1 cellular context compared by ENCODE assay signal in genomic region chr9:116687074-116687761, GRCh38.
TF ChIP-seq lines count a peak whose summit lies in the region.

A gene with protein sequence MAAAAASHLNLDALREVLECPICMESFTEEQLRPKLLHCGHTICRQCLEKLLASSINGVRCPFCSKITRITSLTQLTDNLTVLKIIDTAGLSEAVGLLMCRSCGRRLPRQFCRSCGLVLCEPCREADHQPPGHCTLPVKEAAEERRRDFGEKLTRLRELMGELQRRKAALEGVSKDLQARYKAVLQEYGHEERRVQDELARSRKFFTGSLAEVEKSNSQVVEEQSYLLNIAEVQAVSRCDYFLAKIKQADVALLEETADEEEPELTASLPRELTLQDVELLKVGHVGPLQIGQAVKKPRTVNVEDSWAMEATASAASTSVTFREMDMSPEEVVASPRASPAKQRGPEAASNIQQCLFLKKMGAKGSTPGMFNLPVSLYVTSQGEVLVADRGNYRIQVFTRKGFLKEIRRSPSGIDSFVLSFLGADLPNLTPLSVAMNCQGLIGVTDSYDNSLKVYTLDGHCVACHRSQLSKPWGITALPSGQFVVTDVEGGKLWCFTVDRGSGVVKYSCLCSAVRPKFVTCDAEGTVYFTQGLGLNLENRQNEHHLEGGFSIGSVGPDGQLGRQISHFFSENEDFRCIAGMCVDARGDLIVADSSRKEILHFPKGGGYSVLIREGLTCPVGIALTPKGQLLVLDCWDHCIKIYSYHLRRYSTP (plus strand): TSS chr9:116687305. CDS start chr9:116697743, 10,438 bp downstream.

TF ChIP-seq in HEK293, 187 proteins besides CTCF, POLR2A, EP300 and RAD21 (continued from another document and continues in another):
- TF ChIP-seq HOXA7 (CRISPR knock-in tag; IDR thresholded peaks at IDR 0.05; ENCODE audit: borderline replicate concordance) (no peak), ZNF146 (tag by site-specific recombination; IDR thresholded peaks at IDR 0.05) (no peak), SCRT1 (tag by site-specific recombination; IDR thresholded peaks at IDR 0.05; ENCODE audit: borderline replicate concordance) (no peak), ZNF350 (tag by site-specific recombination; IDR thresholded peaks at IDR 0.05) (no peak), GLI2 (tag by site-specific recombination; IDR thresholded peaks at IDR 0.05; ENCODE audit: borderline replicate concordance, low read depth) (no peak), ZNF354C (tag by site-specific recombination; IDR thresholded peaks at IDR 0.05; ENCODE audit: borderline replicate concordance, low read depth) (no peak), TCF7L2 (IDR thresholded peaks at IDR 0.05; ENCODE audit: borderline replicate concordance, low read depth, low read length) (no peak), ZNF610 (tag by site-specific recombination; IDR thresholded peaks at IDR 0.05; ENCODE audit: borderline replicate concordance) (no peak), KLF7 (tag by site-specific recombination; IDR thresholded peaks at IDR 0.05; ENCODE audit: borderline replicate concordance) (no peak), ZNF624 (tag by site-specific recombination; IDR thresholded peaks at IDR 0.05) (no peak), ZNF211 (tag by site-specific recombination; IDR thresholded peaks at IDR 0.05; ENCODE audit: low read depth) (no peak), YY1 (tag by site-specific recombination; IDR thresholded peaks at IDR 0.05) (no peak), ZNF362 (tag by site-specific recombination; IDR thresholded peaks at IDR 0.05) (no peak), ZNF629 (tag by site-specific recombination; IDR thresholded peaks at IDR 0.05) (peak; percentile 45; the same call in 1 of the 2 replicates), YY2 (tag by site-specific recombination; IDR thresholded peaks at IDR 0.05) (no peak), ZNF701 (tag by site-specific recombination; IDR thresholded peaks at IDR 0.05) (no peak), ZNF248 (tag by site-specific recombination; IDR thresholded peaks at IDR 0.05) (no peak), ZNF223 (tag by site-specific recombination; IDR thresholded peaks at IDR 0.05) (no peak), BCL11B (tag by site-specific recombination; IDR thresholded peaks at IDR 0.05; ENCODE audit: low read depth) (no peak), ZNF138 (tag by site-specific recombination; IDR thresholded peaks at IDR 0.05; ENCODE audit: borderline replicate concordance) (no peak), ZNF335 (tag by site-specific recombination; conservative IDR thresholded peaks at IDR 0.05) (peak; percentile 30; the same call in 1 of the 2 replicates), ZNF239 (tag by site-specific recombination; IDR thresholded peaks at IDR 0.05) (no peak), ZNF707 (tag by site-specific recombination; IDR thresholded peaks at IDR 0.05) (no peak), ZNF311 (tag by site-specific recombination; IDR thresholded peaks at IDR 0.05; ENCODE audit: borderline replicate concordance) (no peak), ZNF114 (tag by site-specific recombination; IDR thresholded peaks at IDR 0.05) (no peak), ZNF132 (tag by site-specific recombination; IDR thresholded peaks at IDR 0.05; ENCODE audit: borderline replicate concordance) (no peak), ZXDB (tag by site-specific recombination; IDR thresholded peaks at IDR 0.05) (peak; percentile 91), ZNF658 (tag by site-specific recombination; IDR thresholded peaks at IDR 0.05) (no peak), MYNN (tag by site-specific recombination; IDR thresholded peaks at IDR 0.05; ENCODE audit: borderline replicate concordance) (no peak), ZNF621 (tag by site-specific recombination; IDR thresholded peaks at IDR 0.05) (no peak), ZBTB48 (tag by site-specific recombination; IDR thresholded peaks at IDR 0.05) (no peak), ZNF843 (tag by site-specific recombination; IDR thresholded peaks at IDR 0.05) (no peak), OVOL3 (tag by site-specific recombination; IDR thresholded peaks at IDR 0.05) (no peak), ZNF302 (tag by site-specific recombination; IDR thresholded peaks at IDR 0.05; ENCODE audit: low read depth) (no peak), ZNF169 (tag by site-specific recombination; IDR thresholded peaks at IDR 0.05) (no peak), ZNF768 (tag by site-specific recombination; IDR thresholded peaks at IDR 0.05) (no peak), SP2 (tag by site-specific recombination; IDR thresholded peaks at IDR 0.05) (peak; percentile 76), FEZF1 (tag by site-specific recombination; IDR thresholded peaks at IDR 0.05) (no peak), ZEB2 (tag by site-specific recombination; IDR thresholded peaks at IDR 0.05) (no peak), ZNF121 (tag by site-specific recombination; IDR thresholded peaks at IDR 0.05) (no peak), ZSCAN18 (tag by site-specific recombination; IDR thresholded peaks at IDR 0.05) (no peak), SP3 (tag by site-specific recombination; IDR thresholded peaks at IDR 0.05) (no peak; the same call in 1 of the 2 replicates), ZNF394 (tag by site-specific recombination; IDR thresholded peaks at IDR 0.05; ENCODE audit: borderline replicate concordance) (no peak), HIC1 (tag by site-specific recombination; IDR thresholded peaks at IDR 0.05) (0 out of 2 replicates have a peak, but pooled peaks have one; percentile 48), ZNF48 (tag by site-specific recombination; IDR thresholded peaks at IDR 0.05) (no peak), ZNF514 (tag by site-specific recombination; IDR thresholded peaks at IDR 0.05) (no peak), KLF8 (tag by site-specific recombination; IDR thresholded peaks at IDR 0.05) (no peak), ZNF670 (tag by site-specific recombination; IDR thresholded peaks at IDR 0.05; ENCODE audit: low read depth) (no peak), KLF10 (tag by site-specific recombination; IDR thresholded peaks at IDR 0.05) (no peak), REPIN1 (tag by site-specific recombination; IDR thresholded peaks at IDR 0.05; ENCODE audit: low read depth) (no peak)
- TF ChIP-seq, protein P1, sequence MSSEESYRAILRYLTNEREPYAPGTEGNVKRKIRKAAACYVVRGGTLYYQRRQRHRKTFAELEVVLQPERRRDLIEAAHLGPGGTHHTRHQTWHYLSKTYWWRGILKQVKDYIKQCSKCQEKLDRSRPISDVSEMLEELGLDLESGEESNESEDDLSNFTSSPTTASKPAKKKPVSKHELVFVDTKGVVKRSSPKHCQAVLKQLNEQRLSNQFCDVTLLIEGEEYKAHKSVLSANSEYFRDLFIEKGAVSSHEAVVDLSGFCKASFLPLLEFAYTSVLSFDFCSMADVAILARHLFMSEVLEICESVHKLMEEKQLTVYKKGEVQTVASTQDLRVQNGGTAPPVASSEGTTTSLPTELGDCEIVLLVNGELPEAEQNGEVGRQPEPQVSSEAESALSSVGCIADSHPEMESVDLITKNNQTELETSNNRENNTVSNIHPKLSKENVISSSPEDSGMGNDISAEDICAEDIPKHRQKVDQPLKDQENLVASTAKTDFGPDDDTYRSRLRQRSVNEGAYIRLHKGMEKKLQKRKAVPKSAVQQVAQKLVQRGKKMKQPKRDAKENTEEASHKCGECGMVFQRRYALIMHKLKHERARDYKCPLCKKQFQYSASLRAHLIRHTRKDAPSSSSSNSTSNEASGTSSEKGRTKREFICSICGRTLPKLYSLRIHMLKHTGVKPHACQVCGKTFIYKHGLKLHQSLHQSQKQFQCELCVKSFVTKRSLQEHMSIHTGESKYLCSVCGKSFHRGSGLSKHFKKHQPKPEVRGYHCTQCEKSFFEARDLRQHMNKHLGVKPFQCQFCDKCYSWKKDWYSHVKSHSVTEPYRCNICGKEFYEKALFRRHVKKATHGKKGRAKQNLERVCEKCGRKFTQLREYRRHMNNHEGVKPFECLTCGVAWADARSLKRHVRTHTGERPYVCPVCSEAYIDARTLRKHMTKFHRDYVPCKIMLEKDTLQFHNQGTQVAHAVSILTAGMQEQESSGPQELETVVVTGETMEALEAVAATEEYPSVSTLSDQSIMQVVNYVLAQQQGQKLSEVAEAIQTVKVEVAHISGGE (tag by site-specific recombination; conservative IDR thresholded peaks at IDR 0.05; ENCODE audit: low read depth), result no peak
- TF ChIP-seq, protein P2, sequence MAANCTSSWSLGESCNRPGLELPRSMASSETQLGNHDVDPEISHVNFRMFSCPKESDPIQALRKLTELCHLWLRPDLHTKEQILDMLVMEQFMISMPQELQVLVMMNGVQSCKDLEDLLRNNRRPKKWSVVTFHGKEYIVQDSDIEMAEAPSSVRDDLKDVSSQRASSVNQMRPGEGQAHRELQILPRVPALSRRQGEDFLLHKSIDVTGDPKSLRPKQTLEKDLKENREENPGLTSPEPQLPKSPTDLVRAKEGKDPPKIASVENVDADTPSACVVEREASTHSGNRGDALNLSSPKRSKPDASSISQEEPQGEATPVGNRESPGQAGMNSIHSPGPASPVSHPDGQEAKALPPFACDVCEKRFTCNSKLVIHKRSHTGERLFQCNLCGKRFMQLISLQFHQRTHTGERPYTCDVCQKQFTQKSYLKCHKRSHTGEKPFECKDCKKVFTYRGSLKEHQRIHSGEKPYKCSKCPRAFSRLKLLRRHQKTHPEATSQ (tag by site-specific recombination; IDR thresholded peaks at IDR 0.05), result no peak
- TF ChIP-seq, protein P3, sequence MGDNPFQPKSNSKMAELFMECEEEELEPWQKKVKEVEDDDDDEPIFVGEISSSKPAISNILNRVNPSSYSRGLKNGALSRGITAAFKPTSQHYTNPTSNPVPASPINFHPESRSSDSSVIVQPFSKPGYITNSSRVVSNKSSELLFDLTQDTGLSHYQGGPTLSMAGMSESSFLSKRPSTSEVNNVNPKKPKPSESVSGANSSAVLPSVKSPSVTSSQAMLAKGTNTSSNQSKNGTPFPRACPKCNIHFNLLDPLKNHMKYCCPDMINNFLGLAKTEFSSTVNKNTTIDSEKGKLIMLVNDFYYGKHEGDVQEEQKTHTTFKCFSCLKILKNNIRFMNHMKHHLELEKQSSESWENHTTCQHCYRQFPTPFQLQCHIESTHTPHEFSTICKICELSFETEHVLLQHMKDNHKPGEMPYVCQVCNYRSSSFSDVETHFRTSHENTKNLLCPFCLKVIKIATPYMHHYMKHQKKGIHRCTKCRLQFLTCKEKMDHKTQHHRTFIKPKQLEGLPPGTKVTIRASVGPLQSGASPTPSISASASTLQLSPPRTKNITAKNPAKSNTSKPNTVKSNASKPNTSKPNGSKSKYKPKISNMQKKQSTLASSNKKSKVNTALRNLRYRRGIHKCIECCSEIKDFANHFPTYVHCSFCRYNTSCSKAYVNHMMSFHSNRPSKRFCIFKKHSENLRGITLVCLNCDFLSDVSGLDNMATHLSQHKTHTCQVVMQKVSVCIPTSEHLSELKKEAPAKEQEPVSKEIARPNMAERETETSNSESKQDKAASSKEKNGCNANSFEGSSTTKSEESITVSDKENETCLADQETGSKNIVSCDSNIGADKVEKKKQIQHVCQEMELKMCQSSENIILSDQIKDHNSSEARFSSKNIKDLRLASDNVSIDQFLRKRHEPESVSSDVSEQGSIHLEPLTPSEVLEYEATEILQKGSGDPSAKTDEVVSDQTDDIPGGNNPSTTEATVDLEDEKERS (tag by site-specific recombination; IDR thresholded peaks at IDR 0.05), result no peak
- TF ChIP-seq, protein P4, sequence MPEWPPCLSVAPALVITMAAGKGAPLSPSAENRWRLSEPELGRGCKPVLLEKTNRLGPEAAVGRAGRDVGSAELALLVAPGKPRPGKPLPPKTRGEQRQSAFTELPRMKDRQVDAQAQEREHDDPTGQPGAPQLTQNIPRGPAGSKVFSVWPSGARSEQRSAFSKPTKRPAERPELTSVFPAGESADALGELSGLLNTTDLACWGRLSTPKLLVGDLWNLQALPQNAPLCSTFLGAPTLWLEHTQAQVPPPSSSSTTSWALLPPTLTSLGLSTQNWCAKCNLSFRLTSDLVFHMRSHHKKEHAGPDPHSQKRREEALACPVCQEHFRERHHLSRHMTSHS (tag by site-specific recombination; IDR thresholded peaks at IDR 0.05), result no peak
- TF ChIP-seq, protein P5, sequence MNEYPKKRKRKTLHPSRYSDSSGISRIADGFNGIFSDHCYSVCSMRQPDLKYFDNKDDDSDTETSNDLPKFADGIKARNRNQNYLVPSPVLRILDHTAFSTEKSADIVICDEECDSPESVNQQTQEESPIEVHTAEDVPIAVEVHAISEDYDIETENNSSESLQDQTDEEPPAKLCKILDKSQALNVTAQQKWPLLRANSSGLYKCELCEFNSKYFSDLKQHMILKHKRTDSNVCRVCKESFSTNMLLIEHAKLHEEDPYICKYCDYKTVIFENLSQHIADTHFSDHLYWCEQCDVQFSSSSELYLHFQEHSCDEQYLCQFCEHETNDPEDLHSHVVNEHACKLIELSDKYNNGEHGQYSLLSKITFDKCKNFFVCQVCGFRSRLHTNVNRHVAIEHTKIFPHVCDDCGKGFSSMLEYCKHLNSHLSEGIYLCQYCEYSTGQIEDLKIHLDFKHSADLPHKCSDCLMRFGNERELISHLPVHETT (tag by site-specific recombination; IDR thresholded peaks at IDR 0.05), result no peak
